8 cellular contexts compared by ENCODE assay signal in the genomic region with DNA sequence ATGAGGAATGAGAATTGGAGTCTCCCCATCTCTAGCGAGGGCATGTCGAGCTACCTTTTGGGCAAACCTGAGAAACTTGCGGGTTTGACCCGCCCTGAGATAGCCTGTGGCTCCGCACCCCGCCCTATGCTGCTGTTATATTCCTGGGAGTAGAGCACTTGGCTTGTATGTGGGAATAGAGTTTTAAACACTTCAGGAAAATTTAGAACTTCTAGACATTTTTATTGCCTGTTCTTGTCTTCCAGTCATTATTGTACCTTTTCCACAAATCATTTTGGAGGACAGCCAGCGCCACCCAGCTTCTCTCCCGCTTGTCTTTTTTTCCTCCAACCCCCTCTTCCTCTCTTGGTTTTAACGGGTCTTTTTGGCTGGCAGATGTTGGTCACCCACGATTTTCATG. TPM values are rescaled to one million over a fixed set of nuclear protein-coding genes. Genes with fewer than 3 reads are reported as not detected.
DNase-seq lines count a peak whose midpoint lies in the region; ATAC-seq and TF ChIP-seq lines count a peak whose summit lies in the region.

No MANE protein-coding gene starts in this region.

- H3K27me3 ChIP-seq in CD8-positive, alpha-beta T cell (ENCODE audit: insufficient read depth, low read length) = no peaks in the 10 kb centered on the region

- CTCF ChIA-PET in CD8-positive, alpha-beta T cell (lab: Charles Lee) = interaction anchor here (0.8 to 1.5 kb wide), 3 partner anchors 24 to 30 kb away, joined by 3 to 4 read pairs (median 3); no protein-coding TSS in a partner anchor
- CTCF ChIA-PET in activated CD8-positive, alpha-beta T cell treated with anti-CD3 and anti-CD28 coated beads, Interleukin-2, amount 10 ng/mL, durations not matched to agents 7 days and 5 days (lab: Charles Lee) = interaction anchor here (1.1 to 2.7 kb wide), 4 partner anchors 30 to 96 kb away, joined by 3 to 14 read pairs (median 6); partner anchors contain the start of genes EXOC8 and SPRTN

- H3K27ac ChIP-seq in CD8-positive, alpha-beta T cell (ENCODE audit: low read depth, low read length) = peak overlapping the region; percentile 80

- no peak for TF ChIP-seq CTCF in CD8-positive, alpha-beta T cell (IDR thresholded peaks at IDR 0.05)
- no peak for TF ChIP-seq CTCF in osteocyte (IDR thresholded peaks at IDR 0.05)

- peak overlapping the region; percentile 77 for H3K4me3 ChIP-seq in CD8-positive, alpha-beta T cell (ENCODE audit: low read depth, low read length)

- peak overlapping the region; percentile 91 for H3K27ac Mint-ChIP-seq in CD8-positive, alpha-beta T cell
- H3K27ac Mint-ChIP-seq in activated CD8-positive, alpha-beta T cell treated with anti-CD3 and anti-CD28 coated beads, Interleukin-2, amount 10 ng/mL, durations not matched to agents 7 days and 5 days = peak overlapping the region; percentile 95
- peak overlapping the region; percentile 94 for H3K27ac Mint-ChIP-seq in osteocyte (ENCODE audit: unreplicated experiment)

- H3K4me3 Mint-ChIP-seq in CD8-positive, alpha-beta T cell = peak overlapping the region; percentile 88
- H3K4me3 Mint-ChIP-seq in activated CD8-positive, alpha-beta T cell treated with anti-CD3 and anti-CD28 coated beads, Interleukin-2, amount 10 ng/mL, durations not matched to agents 7 days and 5 days = peak overlapping the region; percentile 93
- peak overlapping the region; percentile 93 for H3K4me3 Mint-ChIP-seq in osteocyte (ENCODE audit: unreplicated experiment)

- no peak for ATAC-seq in CD8-positive, alpha-beta T cell
- peak; percentile 28 for ATAC-seq in GM19438 (IDR thresholded peaks at IDR 0.05; ENCODE audit: low read depth, unreplicated experiment)
- ATAC-seq in activated CD8-positive, alpha-beta T cell treated with anti-CD3 and anti-CD28 coated beads, Interleukin-2, amount 10 ng/mL, durations not matched to agents 7 days and 5 days = peak; percentile 32

- POLR2A ChIA-PET in CD8-positive, alpha-beta T cell (lab: Charles Lee) = interaction anchor here (1.3 kb wide), 1 partner anchor 9 kb away, joined by 7 read pairs; no protein-coding TSS in a partner anchor
- POLR2A ChIA-PET in activated CD8-positive, alpha-beta T cell treated with anti-CD3 and anti-CD28 coated beads, Interleukin-2, amount 10 ng/mL, durations not matched to agents 7 days and 5 days (lab: Charles Lee) = interaction anchor here (0.7 to 1.9 kb wide), 6 partner anchors 9 to 1709 kb away, joined by 3 to 14 read pairs (median 4); partner anchors contain the start of genes EXOC8, NTPCR and SPRTN

- intact Hi-C loops in CD8-positive, alpha-beta T cell (cut with DNase I, micrococcal nuclease) = loop anchor here (1.0 to 10.0 kb wide), 14 partner anchors 31 to 1683 kb away; partner anchors contain the start of genes ARV1 (in 2 of the 2), C1orf198 (in 2 of the 2), EGLN1 (in 2 of the 2) and TTC13 (in 2 of the 2)

- H3K9me3 Mint-ChIP-seq in CD8-positive, alpha-beta T cell = no peaks in the 10 kb centered on the region
- H3K9me3 Mint-ChIP-seq in activated CD8-positive, alpha-beta T cell treated with anti-CD3 and anti-CD28 coated beads, Interleukin-2, amount 10 ng/mL, durations not matched to agents 7 days and 5 days (ENCODE audit: insufficient read depth) = no peaks in the 10 kb centered on the region
- no peaks in the 10 kb centered on the region for H3K9me3 Mint-ChIP-seq in osteocyte (ENCODE audit: unreplicated experiment)

- H3K27me3 Mint-ChIP-seq in CD8-positive, alpha-beta T cell (ENCODE audit: low read depth) = no peaks in the 10 kb centered on the region
- H3K27me3 Mint-ChIP-seq in activated CD8-positive, alpha-beta T cell treated with anti-CD3 and anti-CD28 coated beads, Interleukin-2, amount 10 ng/mL, durations not matched to agents 7 days and 5 days (ENCODE audit: low read depth) = no peaks in the 10 kb centered on the region
- H3K27me3 Mint-ChIP-seq in osteocyte (ENCODE audit: unreplicated experiment) = no peaks in the 10 kb centered on the region

- no peaks in the 10 kb centered on the region for H3K9me3 ChIP-seq in CD8-positive, alpha-beta T cell (ENCODE audit: low read length)

- H3K36me3 ChIP-seq in CD8-positive, alpha-beta T cell (ENCODE audit: insufficient read depth, low read length) = no peaks in the 10 kb centered on the region

- peaks cover 35% of the 10 kb centered on the region for H3K4me1 ChIP-seq in CD8-positive, alpha-beta T cell (ENCODE audit: insufficient read depth, low read length)

- peaks cover 74% of the 10 kb centered on the region for H3K4me1 Mint-ChIP-seq in CD8-positive, alpha-beta T cell (ENCODE audit: low read depth)
- peaks cover 56% of the 10 kb centered on the region for H3K4me1 Mint-ChIP-seq in activated CD8-positive, alpha-beta T cell treated with anti-CD3 and anti-CD28 coated beads, Interleukin-2, amount 10 ng/mL, durations not matched to agents 7 days and 5 days (ENCODE audit: low read depth)
- peaks cover 36% of the 10 kb centered on the region for H3K4me1 Mint-ChIP-seq in osteocyte (ENCODE audit: unreplicated experiment)

- peak in 2 of 7 experiments; percentile 6 to 13 for DNase-seq in CD8-positive, alpha-beta T cell
- DNase-seq in LoVo (ENCODE audit: low spot score) (peak; percentile 1), globus pallidus (ENCODE audit: low spot score) (peak; percentile 9), osteocyte (ENCODE audit: extremely low spot score, unreplicated experiment) (no peak), NCI-H2196 treated with DMSO at 0.1 percent for 48 hours (lab: John Stamatoyannopoulos, UW; ENCODE audit: unreplicated experiment) (no peak), COLO668 (lab: John Stamatoyannopoulos, UW; ENCODE audit: unreplicated experiment) (no peak)
- peak; percentile 25 for DNase-seq in activated CD8-positive, alpha-beta T cell treated with anti-CD3 and anti-CD28 coated beads, Interleukin-2, amount 10 ng/mL, durations not matched to agents 7 days and 5 days

- H3K36me3 Mint-ChIP-seq in CD8-positive, alpha-beta T cell = peaks cover 42% of the 10 kb centered on the region
- peaks cover 49% of the 10 kb centered on the region for H3K36me3 Mint-ChIP-seq in activated CD8-positive, alpha-beta T cell treated with anti-CD3 and anti-CD28 coated beads, Interleukin-2, amount 10 ng/mL, durations not matched to agents 7 days and 5 days (ENCODE audit: low read depth)
- H3K36me3 Mint-ChIP-seq in osteocyte (ENCODE audit: unreplicated experiment) = peaks cover 21% of the 10 kb centered on the region

RNA-seq across cellular contexts. Expression of gene GNPAT, which starts 0.7 kb away (rescaled TPM):
- total RNA-seq in CD8-positive, alpha-beta T cell = 10 to 100 TPM; 10.4 to 11.0 TPM
- 10 to 100 TPM; 35.7 to 37.9 TPM for total RNA-seq in activated CD8-positive, alpha-beta T cell treated with anti-CD3 and anti-CD28 coated beads, Interleukin-2, amount 10 ng/mL, durations not matched to agents 7 days and 5 days
- total RNA-seq in osteocyte = 37.3 and 39.9 TPM in 2 replicates

Comparison
In these comparisons a context has a peak if more than half of its experiments do, and no peak if none do; other contexts are left out.
1. DNase-seq: peak in LoVo (single experiment), activated CD8-positive, alpha-beta T cell treated with anti-CD3 and anti-CD28 coated beads, Interleukin-2, amount 10 ng/mL, durations not matched to agents 7 days and 5 days (single experiment) and globus pallidus (single experiment); none in osteocyte (single experiment), NCI-H2196 treated with DMSO at 0.1 percent for 48 hours (single experiment) and COLO668 (single experiment).
2. Peak in every context shown above with its lines, with median percentiles within 50 percentile points of each other: H3K27ac Mint-ChIP-seq and H3K4me3 Mint-ChIP-seq.